ENCODE assay signal across 2 cellular contexts in the genomic region with DNA sequence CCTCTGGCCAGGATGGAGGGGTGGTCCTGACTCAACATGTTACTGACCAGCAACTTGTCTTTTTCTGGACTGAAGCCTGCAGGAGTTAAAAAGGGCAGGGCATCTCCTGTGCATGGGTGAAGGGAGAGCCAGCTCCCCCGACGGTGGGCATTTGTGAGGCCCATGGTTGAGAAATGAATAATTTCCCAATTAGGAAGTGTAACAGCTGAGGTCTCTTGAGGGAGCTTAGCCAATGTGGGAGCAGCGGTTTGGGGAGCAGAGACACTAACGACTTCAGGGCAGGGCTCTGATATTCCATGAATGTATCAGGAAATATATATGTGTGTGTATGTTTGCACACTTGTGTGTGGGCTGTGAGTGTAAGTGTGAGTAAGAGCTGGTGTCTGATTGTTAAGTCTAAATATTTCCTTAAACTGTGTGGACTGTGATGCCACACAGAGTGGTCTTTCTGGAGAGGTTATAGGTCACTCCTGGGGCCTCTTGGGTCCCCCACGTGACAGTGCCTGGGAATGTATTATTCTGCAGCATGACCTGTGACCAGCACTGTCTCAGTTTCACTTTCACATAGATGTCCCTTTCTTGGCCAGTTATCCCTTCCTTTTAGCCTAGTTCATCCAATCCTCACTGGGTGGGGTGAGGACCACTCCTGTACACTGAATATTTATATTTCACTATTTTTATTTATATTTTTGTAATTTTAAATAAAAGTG.
TF ChIP-seq lines count a peak whose summit lies in the region.

No MANE protein-coding gene starts in this region.

TF ChIP-seq in GM12878, 131 proteins besides CTCF, POLR2A, EP300 and RAD21 (continues in another document):
- TF ChIP-seq, protein P1, sequence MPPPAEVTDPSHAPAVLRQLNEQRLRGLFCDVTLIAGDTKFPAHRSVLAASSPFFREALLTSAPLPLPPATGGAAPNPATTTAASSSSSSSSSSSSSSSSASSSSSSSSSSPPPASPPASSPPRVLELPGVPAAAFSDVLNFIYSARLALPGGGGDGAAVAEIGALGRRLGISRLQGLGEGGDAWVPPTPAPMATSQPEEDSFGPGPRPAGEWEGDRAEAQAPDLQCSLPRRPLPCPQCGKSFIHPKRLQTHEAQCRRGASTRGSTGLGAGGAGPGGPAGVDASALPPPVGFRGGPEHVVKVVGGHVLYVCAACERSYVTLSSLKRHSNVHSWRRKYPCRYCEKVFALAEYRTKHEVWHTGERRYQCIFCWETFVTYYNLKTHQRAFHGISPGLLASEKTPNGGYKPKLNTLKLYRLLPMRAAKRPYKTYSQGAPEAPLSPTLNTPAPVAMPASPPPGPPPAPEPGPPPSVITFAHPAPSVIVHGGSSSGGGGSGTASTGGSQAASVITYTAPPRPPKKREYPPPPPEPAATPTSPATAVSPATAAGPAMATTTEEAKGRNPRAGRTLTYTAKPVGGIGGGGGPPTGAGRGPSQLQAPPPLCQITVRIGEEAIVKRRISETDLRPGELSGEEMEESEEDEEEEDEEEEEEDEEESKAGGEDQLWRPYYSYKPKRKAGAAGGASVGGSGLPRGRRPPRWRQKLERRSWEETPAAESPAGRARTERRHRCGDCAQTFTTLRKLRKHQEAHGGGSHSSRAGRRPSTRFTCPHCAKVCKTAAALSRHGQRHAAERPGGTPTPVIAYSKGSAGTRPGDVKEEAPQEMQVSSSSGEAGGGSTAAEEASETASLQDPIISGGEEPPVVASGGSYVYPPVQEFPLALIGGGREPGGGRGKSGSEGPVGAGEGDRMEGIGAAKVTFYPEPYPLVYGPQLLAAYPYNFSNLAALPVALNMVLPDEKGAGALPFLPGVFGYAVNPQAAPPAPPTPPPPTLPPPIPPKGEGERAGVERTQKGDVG (CRISPR knock-in tag; IDR thresholded peaks at IDR 0.05): no peak
- peak; percentile 51 for TF ChIP-seq IKZF1 (conservative IDR thresholded peaks at IDR 0.05)
- TF ChIP-seq GABPA (IDR thresholded peaks at IDR 0.05; ENCODE audit: low read depth): no peak
- 0 out of 2 replicates have a peak, but pooled peaks have one; percentile 33 for TF ChIP-seq EED (IDR thresholded peaks at IDR 0.05; ENCODE audit: low read depth)
- peak; percentile 49 to 73; a peak in 3 of 4 replicates for TF ChIP-seq BHLHE40 (IDR thresholded peaks at IDR 0.05; ENCODE audit: borderline replicate concordance in 1 of 2, low read depth in 2 of 2, low read length in 1 of 2)
- TF ChIP-seq, protein P2, sequence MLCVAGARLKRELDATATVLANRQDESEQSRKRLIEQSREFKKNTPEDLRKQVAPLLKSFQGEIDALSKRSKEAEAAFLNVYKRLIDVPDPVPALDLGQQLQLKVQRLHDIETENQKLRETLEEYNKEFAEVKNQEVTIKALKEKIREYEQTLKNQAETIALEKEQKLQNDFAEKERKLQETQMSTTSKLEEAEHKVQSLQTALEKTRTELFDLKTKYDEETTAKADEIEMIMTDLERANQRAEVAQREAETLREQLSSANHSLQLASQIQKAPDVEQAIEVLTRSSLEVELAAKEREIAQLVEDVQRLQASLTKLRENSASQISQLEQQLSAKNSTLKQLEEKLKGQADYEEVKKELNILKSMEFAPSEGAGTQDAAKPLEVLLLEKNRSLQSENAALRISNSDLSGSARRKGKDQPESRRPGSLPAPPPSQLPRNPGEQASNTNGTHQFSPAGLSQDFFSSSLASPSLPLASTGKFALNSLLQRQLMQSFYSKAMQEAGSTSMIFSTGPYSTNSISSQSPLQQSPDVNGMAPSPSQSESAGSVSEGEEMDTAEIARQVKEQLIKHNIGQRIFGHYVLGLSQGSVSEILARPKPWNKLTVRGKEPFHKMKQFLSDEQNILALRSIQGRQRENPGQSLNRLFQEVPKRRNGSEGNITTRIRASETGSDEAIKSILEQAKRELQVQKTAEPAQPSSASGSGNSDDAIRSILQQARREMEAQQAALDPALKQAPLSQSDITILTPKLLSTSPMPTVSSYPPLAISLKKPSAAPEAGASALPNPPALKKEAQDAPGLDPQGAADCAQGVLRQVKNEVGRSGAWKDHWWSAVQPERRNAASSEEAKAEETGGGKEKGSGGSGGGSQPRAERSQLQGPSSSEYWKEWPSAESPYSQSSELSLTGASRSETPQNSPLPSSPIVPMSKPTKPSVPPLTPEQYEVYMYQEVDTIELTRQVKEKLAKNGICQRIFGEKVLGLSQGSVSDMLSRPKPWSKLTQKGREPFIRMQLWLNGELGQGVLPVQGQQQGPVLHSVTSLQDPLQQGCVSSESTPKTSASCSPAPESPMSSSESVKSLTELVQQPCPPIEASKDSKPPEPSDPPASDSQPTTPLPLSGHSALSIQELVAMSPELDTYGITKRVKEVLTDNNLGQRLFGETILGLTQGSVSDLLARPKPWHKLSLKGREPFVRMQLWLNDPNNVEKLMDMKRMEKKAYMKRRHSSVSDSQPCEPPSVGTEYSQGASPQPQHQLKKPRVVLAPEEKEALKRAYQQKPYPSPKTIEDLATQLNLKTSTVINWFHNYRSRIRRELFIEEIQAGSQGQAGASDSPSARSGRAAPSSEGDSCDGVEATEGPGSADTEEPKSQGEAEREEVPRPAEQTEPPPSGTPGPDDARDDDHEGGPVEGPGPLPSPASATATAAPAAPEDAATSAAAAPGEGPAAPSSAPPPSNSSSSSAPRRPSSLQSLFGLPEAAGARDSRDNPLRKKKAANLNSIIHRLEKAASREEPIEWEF (IDR thresholded peaks at IDR 0.05; ENCODE audit: insufficient replicate concordance, low read depth, low read length): no peak
- TF ChIP-seq, protein P3, sequence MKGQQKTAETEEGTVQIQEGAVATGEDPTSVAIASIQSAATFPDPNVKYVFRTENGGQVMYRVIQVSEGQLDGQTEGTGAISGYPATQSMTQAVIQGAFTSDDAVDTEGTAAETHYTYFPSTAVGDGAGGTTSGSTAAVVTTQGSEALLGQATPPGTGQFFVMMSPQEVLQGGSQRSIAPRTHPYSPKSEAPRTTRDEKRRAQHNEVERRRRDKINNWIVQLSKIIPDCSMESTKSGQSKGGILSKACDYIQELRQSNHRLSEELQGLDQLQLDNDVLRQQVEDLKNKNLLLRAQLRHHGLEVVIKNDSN (IDR thresholded peaks at IDR 0.05; ENCODE audit: borderline replicate concordance, extremely low read length, insufficient read depth, low read depth, low read length): peak; percentile 42
- TF ChIP-seq NR2F1 (conservative IDR thresholded peaks at IDR 0.05): peak; percentile 94
- no peak for TF ChIP-seq NFYA (IDR thresholded peaks at IDR 0.05; ENCODE audit: borderline replicate concordance, low read depth, low read length)
- TF ChIP-seq DPF2 (IDR thresholded peaks at IDR 0.05): 0 out of 2 replicates have a peak, but pooled peaks have one; percentile 19
- TF ChIP-seq CBX3 (IDR thresholded peaks at IDR 0.05; ENCODE audit: borderline replicate concordance, low read depth): no peak
- TF ChIP-seq IKZF2 (IDR thresholded peaks at IDR 0.05): peak in 1 of 2 experiments; percentile 36; a peak in 2 of 4 replicates
- TF ChIP-seq FOXM1 (IDR thresholded peaks at IDR 0.05; ENCODE audit: low read depth, low read length): no peak
- TF ChIP-seq, protein P4, sequence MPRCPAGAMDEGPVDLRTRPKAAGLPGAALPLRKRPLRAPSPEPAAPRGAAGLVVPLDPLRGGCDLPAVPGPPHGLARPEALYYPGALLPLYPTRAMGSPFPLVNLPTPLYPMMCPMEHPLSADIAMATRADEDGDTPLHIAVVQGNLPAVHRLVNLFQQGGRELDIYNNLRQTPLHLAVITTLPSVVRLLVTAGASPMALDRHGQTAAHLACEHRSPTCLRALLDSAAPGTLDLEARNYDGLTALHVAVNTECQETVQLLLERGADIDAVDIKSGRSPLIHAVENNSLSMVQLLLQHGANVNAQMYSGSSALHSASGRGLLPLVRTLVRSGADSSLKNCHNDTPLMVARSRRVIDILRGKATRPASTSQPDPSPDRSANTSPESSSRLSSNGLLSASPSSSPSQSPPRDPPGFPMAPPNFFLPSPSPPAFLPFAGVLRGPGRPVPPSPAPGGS (IDR thresholded peaks at IDR 0.05; ENCODE audit: borderline replicate concordance, insufficient read depth, low read depth, low read length, poor library complexity, severe bottlenecking): no peak
- TF ChIP-seq ZNF24 (IDR thresholded peaks at IDR 0.05): no peak
- TF ChIP-seq HDGF (IDR thresholded peaks at IDR 0.05): no peak

TF ChIP-seq in liver, 16 proteins besides CTCF, POLR2A, EP300 and RAD21:
- TF ChIP-seq, protein P5, sequence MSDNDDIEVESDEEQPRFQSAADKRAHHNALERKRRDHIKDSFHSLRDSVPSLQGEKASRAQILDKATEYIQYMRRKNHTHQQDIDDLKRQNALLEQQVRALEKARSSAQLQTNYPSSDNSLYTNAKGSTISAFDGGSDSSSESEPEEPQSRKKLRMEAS (IDR thresholded peaks at IDR 0.05): no peak
- peak; percentile 76 for TF ChIP-seq NR2F2 (IDR thresholded peaks at IDR 0.05)
